In the genomic region with DNA sequence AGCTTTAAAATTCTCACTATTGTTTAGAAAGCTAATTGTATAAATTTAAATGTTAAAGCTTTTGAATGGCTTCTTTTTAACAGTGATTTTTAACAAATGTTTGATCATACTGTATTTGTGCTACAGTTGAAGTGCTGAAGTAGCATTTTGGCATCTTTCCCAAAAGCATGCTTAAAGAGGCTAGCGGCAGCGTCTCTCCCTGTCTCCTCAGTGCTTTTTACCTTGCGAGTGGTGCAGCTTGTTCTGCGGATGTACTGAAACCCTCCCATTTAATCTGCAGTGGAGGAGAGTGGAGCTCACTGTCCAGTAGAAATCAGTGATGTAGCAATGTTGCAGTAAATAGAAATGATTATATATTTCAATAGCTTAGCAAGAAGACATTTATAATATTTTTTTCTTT, we compare ENCODE assay signal across 16 cellular contexts. TPM values are rescaled to one million over a fixed set of nuclear protein-coding genes. Genes with fewer than 3 reads are reported as not detected.
DNase-seq lines count a peak whose midpoint lies in the region; ATAC-seq, FAIRE-seq and TF ChIP-seq lines count a peak whose summit lies in the region.
"Had no signal": no experiment of that assay in that cellular context is flagged by ENCODE, and none has a peak within 500 bp of the region (broad histone marks: within the 10 kb centered on the region; RNA-seq: fewer than 3 reads in every experiment).

No MANE protein-coding gene starts in this region.

- H3K27me3 Mint-ChIP-seq in CD4-positive, alpha-beta memory T cell = peaks cover 9 to 12% of the 10 kb centered on the region in 2 donors

- no peak overlapping the region for H3K4me3 Mint-ChIP-seq in CD4-positive, alpha-beta memory T cell
- H3K4me3 Mint-ChIP-seq: activated CD4-positive, alpha-beta memory T cell treated with anti-CD3 and anti-CD28 coated beads, Interleukin-2, amount 10 ng/mL, durations not matched to agents 7 days and 5 days; CD14-positive monocyte; central memory CD8-positive, alpha-beta T cell; naive B cell; T-helper 2 cell treated with Interferon-gamma antibody and Interleukin-4, amounts not matched to agents 5 μg/mL and 100 μg/mL, for 36 hours had no signal

- H3K36me3 Mint-ChIP-seq in CD4-positive, alpha-beta memory T cell = no peaks in the 10 kb centered on the region
- H3K36me3 Mint-ChIP-seq: CD14-positive monocyte, naive B cell had no signal

- no peaks in the 10 kb centered on the region for H3K4me1 ChIP-seq in keratinocyte (ENCODE audit: control insufficient read depth, extremely low read depth, insufficient read depth, low read length)
- H3K4me1 ChIP-seq in CD4-positive, alpha-beta memory T cell (ENCODE audit: insufficient read depth, low read length) = no peaks in the 10 kb centered on the region
- H3K4me1 ChIP-seq: esophagus muscularis mucosa had no signal

- DNase-seq in HEK293T (ENCODE audit: extremely low spot score) = peak; percentile 21
- DNase-seq in NCI-H2107 treated with DMSO at 0.1 percent for 48 hours (lab: John Stamatoyannopoulos, UW; ENCODE audit: unreplicated experiment) = peak; percentile 22
- no peak for DNase-seq in keratinocyte (ENCODE audit: low read depth, low spot score)
- no peak for DNase-seq in hepatic stellate cell (ENCODE audit: low spot score)
- no peak for DNase-seq in CD4-positive, alpha-beta memory T cell
- no peak for DNase-seq in SW 1271 (lab: John Stamatoyannopoulos, UW)
- DNase-seq: activated CD4-positive, alpha-beta memory T cell treated with anti-CD3 and anti-CD28 coated beads, Interleukin-2, amount 10 ng/mL, durations not matched to agents 7 days and 5 days; activated gamma-delta T cell treated with Interleukin-2 at 50 U/mL for 16 hours; naive B cell had no signal

- no peaks in the 10 kb centered on the region for H3K36me3 ChIP-seq in keratinocyte (ENCODE audit: control insufficient read depth in 2 of 2, extremely low read depth in 1 of 2, insufficient read depth in 2 of 2, low read length in 2 of 2)
- H3K36me3 ChIP-seq in CD4-positive, alpha-beta memory T cell (ENCODE audit: insufficient read depth, low read length) = no peaks in the 10 kb centered on the region
- H3K36me3 ChIP-seq: esophagus muscularis mucosa had no signal

- dilution Hi-C loops in keratinocyte (cut with MboI; ENCODE audit: extremely low pct_ligation_motif_present, low sequenced_read_pairs) = no loop called here

- no peaks in the 10 kb centered on the region for H3K9me3 Mint-ChIP-seq in CD4-positive, alpha-beta memory T cell
- H3K9me3 Mint-ChIP-seq: activated CD4-positive, alpha-beta memory T cell treated with anti-CD3 and anti-CD28 coated beads, Interleukin-2, amount 10 ng/mL, durations not matched to agents 7 days and 5 days; CD14-positive monocyte; central memory CD8-positive, alpha-beta T cell; naive B cell; T-helper 2 cell treated with Interferon-gamma antibody and Interleukin-4, amounts not matched to agents 5 μg/mL and 100 μg/mL, for 36 hours had no signal

- no peak overlapping the region for H2AFZ ChIP-seq in keratinocyte (ENCODE audit: control insufficient read depth, low read length)

- no peak overlapping the region for H3K4me3 ChIP-seq in keratinocyte (ENCODE audit: control insufficient read depth in 2 of 3, extremely low read depth in 1 of 3, insufficient read depth in 2 of 3, low read depth in 1 of 3, low read length in 3 of 3)
- H3K4me3 ChIP-seq in CD4-positive, alpha-beta memory T cell (ENCODE audit: low read length in 2 of 2) = no peak overlapping the region
- H3K4me3 ChIP-seq: esophagus muscularis mucosa had no signal

- intact Hi-C loops in CD4-positive, alpha-beta memory T cell (cut with micrococcal nuclease) = no loop called here

- POLR2A ChIA-PET in HEK293T (lab: Yijun Ruan, JAX) = interaction anchor here (0.8 kb wide), 1 partner anchor 15 kb away, joined by 3 read pairs; no protein-coding TSS in a partner anchor
- POLR2A ChIA-PET in CD4-positive, alpha-beta memory T cell (lab: Charles Lee; ENCODE audit: partially characterized antibody) = no interaction called here

- ATAC-seq in HG03457 (IDR thresholded peaks at IDR 0.05; ENCODE audit: unreplicated experiment) = no peak

- H3K4me1 Mint-ChIP-seq in CD4-positive, alpha-beta memory T cell = no peaks in the 10 kb centered on the region
- H3K4me1 Mint-ChIP-seq: activated CD4-positive, alpha-beta memory T cell treated with anti-CD3 and anti-CD28 coated beads, Interleukin-2, amount 10 ng/mL, durations not matched to agents 7 days and 5 days; central memory CD8-positive, alpha-beta T cell had no signal

- H3K27ac ChIP-seq in VCaP (peak overlapping the region; percentile 24), keratinocyte (ENCODE audit: control insufficient read depth, insufficient read depth, low read length) (no peak overlapping the region)
- H3K27ac ChIP-seq in CD4-positive, alpha-beta memory T cell (ENCODE audit: low read depth, low read length) = no peak overlapping the region
- H3K27ac ChIP-seq: esophagus muscularis mucosa, KMS-11 had no signal

- H4K20me1 ChIP-seq in keratinocyte (ENCODE audit: control insufficient read depth, extremely low read depth, insufficient read depth, low read length) = no peaks in the 10 kb centered on the region

- H3K27me3 ChIP-seq in keratinocyte (ENCODE audit: control insufficient read depth, extremely low read depth, insufficient read depth, low read length) = no peaks in the 10 kb centered on the region
- no peaks in the 10 kb centered on the region for H3K27me3 ChIP-seq in CD4-positive, alpha-beta memory T cell (ENCODE audit: insufficient read depth, low read length)
- H3K27me3 ChIP-seq: esophagus muscularis mucosa had no signal

- H3K4me2 ChIP-seq in keratinocyte (ENCODE audit: control insufficient read depth, extremely low read depth, insufficient read depth, low read depth, low read length) = no peak overlapping the region
- H3K4me2 ChIP-seq: KMS-11 had no signal

- CTCF ChIA-PET in HEK293T (lab: Yijun Ruan, JAX) = interaction anchor here (0.9 to 1.1 kb wide), 3 partner anchors 15 to 511 kb away, joined by 3 read pairs; no protein-coding TSS in a partner anchor
- CTCF ChIA-PET in CD4-positive, alpha-beta memory T cell (lab: Charles Lee; ENCODE audit: partially characterized antibody) = no interaction called here

- H3K9me1 ChIP-seq in keratinocyte (ENCODE audit: control insufficient read depth, extremely low read depth, insufficient read depth, low read length) = no peaks in the 10 kb centered on the region

- peak; percentile 48 for FAIRE-seq in keratinocyte (lab: Jason Lieb, UNC)

- H3K9me3 ChIP-seq in keratinocyte (ENCODE audit: control insufficient read depth, low read depth, low read length) = no peaks in the 10 kb centered on the region
- H3K9me3 ChIP-seq in CD4-positive, alpha-beta memory T cell (ENCODE audit: control insufficient read depth in 1 of 2, low read length in 2 of 2) = no peaks in the 10 kb centered on the region
- H3K9me3 ChIP-seq: esophagus muscularis mucosa had no signal

- H3K79me2 ChIP-seq in keratinocyte (ENCODE audit: control insufficient read depth, insufficient read depth, low read length) = no peaks in the 10 kb centered on the region

- TF ChIP-seq CTCF in VCaP (conservative IDR thresholded peaks at IDR 0.05) (no peak), keratinocyte (optimal IDR thresholded peaks at IDR 0.05 in 1 of 3, IDR thresholded peaks at IDR 0.05 in 1 of 3, conservative IDR thresholded peaks at IDR 0.05 in 1 of 3; ENCODE audit: extremely low read depth in 1 of 3, insufficient read depth in 2 of 3, low read length in 3 of 3) (no peak)

- H3K27ac Mint-ChIP-seq in CD4-positive, alpha-beta memory T cell = no peak overlapping the region
- H3K27ac Mint-ChIP-seq: activated CD4-positive, alpha-beta memory T cell treated with anti-CD3 and anti-CD28 coated beads, Interleukin-2, amount 10 ng/mL, durations not matched to agents 7 days and 5 days; CD14-positive monocyte; naive B cell; T-helper 2 cell treated with Interferon-gamma antibody and Interleukin-4, amounts not matched to agents 5 μg/mL and 100 μg/mL, for 36 hours had no signal

- H3K9ac ChIP-seq in keratinocyte (ENCODE audit: control insufficient read depth, extremely low read depth, insufficient read depth, low read length) = no peak overlapping the region
- H3K9ac ChIP-seq: KMS-11 had no signal

TF ChIP-seq in HEK293T, 16 proteins besides CTCF, POLR2A, EP300 and RAD21:
- TF ChIP-seq FOXM1 (IDR thresholded peaks at IDR 0.05; ENCODE audit: borderline replicate concordance) = no peak

RNA-seq across cellular contexts. Expression of gene LRRC49, which starts 43.7 kb away (rescaled TPM):
- polyA plus RNA-seq in keratinocyte = 7.1 to 9.9 TPM (median 7.9 TPM) in 3 replicates
- polyA plus RNA-seq in keratinocyte (2011; ENCODE audit: low read depth) = 3.8 TPM
- polyA plus RNA-seq in keratinocyte (2011; cell fraction: cytosol; rRNA removed) = 6.1 and 10.4 TPM in 2 replicates
- polyA plus RNA-seq in keratinocyte (2011; cell fraction: nucleus; rRNA removed) = 8.5 and 10.8 TPM in 2 replicates
- 5.2 and 9.2 TPM in 2 replicates for polyA plus RNA-seq in keratinocyte (2012; ENCODE audit: low replicate concordance)
- polyA minus RNA-seq in keratinocyte = 4.5 to 11.1 TPM (median 8.0 TPM) in 3 replicates
- 5.0 TPM for polyA minus RNA-seq in keratinocyte (2011; cell fraction: cytosol; rRNA and poly(A)+ RNA removed)
- 7.0 and 18.8 TPM in 2 replicates for polyA minus RNA-seq in keratinocyte (2011; cell fraction: nucleus; rRNA and poly(A)+ RNA removed)
- total RNA-seq in CD4-positive, alpha-beta memory T cell = under 1 TPM; 0.20 to 0.75 TPM
- under 1 TPM in 1 of 2 donors, not detected in 1; 0.50 TPM for polyA plus RNA-seq in CD4-positive, alpha-beta memory T cell
- total RNA-seq: activated CD4-positive, alpha-beta memory T cell treated with anti-CD3 and anti-CD28 coated beads, Interleukin-2, amount 10 ng/mL, durations not matched to agents 7 days and 5 days had no signal

RNA-seq across cellular contexts. Expression of gene THAP10, which starts 44.1 kb away (rescaled TPM):
- 1.8 to 3.1 TPM (median 2.5 TPM) in 3 replicates for polyA plus RNA-seq in keratinocyte
- 2.4 TPM for polyA plus RNA-seq in keratinocyte (2011; ENCODE audit: low read depth)
- 1.8 and 3.0 TPM in 2 replicates for polyA plus RNA-seq in keratinocyte (2011; cell fraction: cytosol; rRNA removed)
- 1.5 and 1.7 TPM in 2 replicates for polyA plus RNA-seq in keratinocyte (2011; cell fraction: nucleus; rRNA removed)
- polyA plus RNA-seq in keratinocyte (2012; ENCODE audit: low replicate concordance) = 1.1 and 1.5 TPM in 2 replicates
- 0.16 to 1.2 TPM (median 0.69 TPM) in 3 replicates for polyA minus RNA-seq in keratinocyte
- polyA minus RNA-seq in keratinocyte (2011; cell fraction: cytosol; rRNA and poly(A)+ RNA removed) = 3.5 TPM
- 0.84 and 0.85 TPM in 2 replicates for polyA minus RNA-seq in keratinocyte (2011; cell fraction: nucleus; rRNA and poly(A)+ RNA removed)
- under 1 TPM; 0.36 to 0.41 TPM for total RNA-seq in CD4-positive, alpha-beta memory T cell
- polyA plus RNA-seq in CD4-positive, alpha-beta memory T cell = under 1 TPM; 0.12 to 0.31 TPM

Comparison
In these comparisons a context has a peak if more than half of its experiments do, and no peak if none do; other contexts are left out.
1. DNase-seq: peak in HEK293T (single experiment) and NCI-H2107 treated with DMSO at 0.1 percent for 48 hours (single experiment); none in keratinocyte (single experiment), hepatic stellate cell (single experiment), CD4-positive, alpha-beta memory T cell (0 of 5) and SW 1271 (0 of 2).